Comparison of ENCODE assay signal across 1 cellular context in genomic region chr6:163054641-163055040, GRCh38.
TF ChIP-seq lines count a peak whose summit lies in the region.

No MANE protein-coding gene starts in this region.

TF ChIP-seq in GM23338, 12 proteins besides CTCF, POLR2A, EP300 and RAD21 (continued from another document):
- TF ChIP-seq ZNF462 (CRISPR knock-in tag; IDR thresholded peaks at IDR 0.05) (no peak), ETS1 (IDR thresholded peaks at IDR 0.05) (no peak), JUNB (IDR thresholded peaks at IDR 0.05; ENCODE audit: unreplicated experiment) (no peak), NANOG (IDR thresholded peaks at IDR 0.05; ENCODE audit: borderline replicate concordance) (no peak)
